Comparison of ENCODE assay signal across 8 cellular contexts in the genomic region with DNA sequence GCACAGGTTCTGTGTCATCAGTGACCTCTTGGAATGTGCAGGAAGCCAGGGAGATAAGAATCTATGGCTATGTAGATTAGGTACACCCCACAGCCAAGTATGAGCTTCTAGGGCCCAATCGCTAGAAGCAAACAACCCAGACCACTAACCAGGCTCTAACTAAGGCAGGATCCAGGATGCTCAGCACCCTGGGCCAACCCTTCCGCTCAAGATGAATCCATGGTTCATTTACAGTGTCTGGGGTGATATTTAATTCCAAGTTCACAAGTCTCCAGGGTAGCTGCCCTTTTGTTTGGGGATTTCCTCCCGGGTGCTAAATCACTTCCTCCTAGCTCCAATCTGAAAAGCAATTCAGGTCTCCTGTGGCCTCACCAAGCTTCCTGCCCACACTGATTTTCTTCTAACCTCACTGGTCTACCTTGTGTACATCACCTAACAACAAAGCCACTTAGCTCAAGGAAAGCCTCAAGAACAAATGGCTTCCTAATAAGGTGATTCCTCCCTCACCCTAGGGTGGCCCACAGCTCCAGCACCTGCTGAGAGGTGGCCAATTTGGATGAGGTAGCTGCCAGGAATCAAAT. TPM values are rescaled to one million over a fixed set of nuclear protein-coding genes. Genes with fewer than 3 reads are reported as not detected.
DNase-seq lines count a peak whose midpoint lies in the region; ATAC-seq and TF ChIP-seq lines count a peak whose summit lies in the region.

No MANE protein-coding gene starts in this region.

- H3K4me2 ChIP-seq in OCI-LY1 (ENCODE audit: low read length) (0 out of 2 replicates have a peak overlapping the region, but pooled peaks have one; percentile 77), osteoblast (ENCODE audit: insufficient read depth, low read length) (peak overlapping the region; percentile 16)

- peaks cover 28% of the 10 kb centered on the region for H3K36me3 Mint-ChIP-seq in central memory CD8-positive, alpha-beta T cell (ENCODE audit: insufficient read depth)

- H3F3A ChIP-seq in OCI-LY1 (ENCODE audit: insufficient read depth, low read length) = no peaks in the 10 kb centered on the region

- ATAC-seq in central memory CD8-positive, alpha-beta T cell (replicated peaks; ENCODE audit: extremely low read depth, poor library complexity, severe bottlenecking) = peak; percentile 20
- ATAC-seq in HG03175 (IDR thresholded peaks at IDR 0.05; ENCODE audit: unreplicated experiment) = no peak
- no peak for ATAC-seq in GM18517 (IDR thresholded peaks at IDR 0.05; ENCODE audit: unreplicated experiment)

- H3K9me3 Mint-ChIP-seq in central memory CD8-positive, alpha-beta T cell = no peaks in the 10 kb centered on the region

- H3K9ac ChIP-seq in OCI-LY1 (ENCODE audit: low read length) = no peak overlapping the region

- peak in 1 of 2 donors; percentile 43 for DNase-seq in central memory CD8-positive, alpha-beta T cell (ENCODE audit: low spot score in 2 of 2)
- DNase-seq in osteoblast (ENCODE audit: insufficient read length, low spot score, missing footprints) (no peak), HEK293T (ENCODE audit: extremely low spot score) (no peak), NCI-H2227 (lab: John Stamatoyannopoulos, UW; ENCODE audit: unreplicated experiment) (no peak)

- H4K20me1 ChIP-seq in OCI-LY1 (ENCODE audit: insufficient read depth, low read length) = no peaks in the 10 kb centered on the region
- no peaks in the 10 kb centered on the region for H4K20me1 ChIP-seq in osteoblast (ENCODE audit: insufficient read depth, low read length)

- TF ChIP-seq CTCF in OCI-LY1 (IDR thresholded peaks at IDR 0.05; ENCODE audit: low read length) (no peak), osteoblast (IDR thresholded peaks at IDR 0.05; ENCODE audit: extremely low read depth, low read depth, low read length) (no peak)

- H2AFZ ChIP-seq in OCI-LY1 (ENCODE audit: low read length) (no peak overlapping the region), osteoblast (ENCODE audit: low read length) (no peak overlapping the region)

- H3K36me3 ChIP-seq in OCI-LY1 (ENCODE audit: insufficient read depth, low read length) (no peaks in the 10 kb centered on the region), osteoblast (ENCODE audit: insufficient read depth, low read length) (no peaks in the 10 kb centered on the region)

- H3K27me3 Mint-ChIP-seq in central memory CD8-positive, alpha-beta T cell = peaks cover 15% of the 10 kb centered on the region

- peaks cover 51% of the 10 kb centered on the region for H3K4me1 Mint-ChIP-seq in central memory CD8-positive, alpha-beta T cell

- H3K79me2 ChIP-seq in OCI-LY1 (ENCODE audit: insufficient read depth, low read length) = no peaks in the 10 kb centered on the region
- peaks cover 62% of the 10 kb centered on the region for H3K79me2 ChIP-seq in osteoblast (ENCODE audit: insufficient read depth, low read length)

- no peaks in the 10 kb centered on the region for H3K9me2 ChIP-seq in OCI-LY1 (ENCODE audit: low read depth, low read length)

- H3K9me3 ChIP-seq in OCI-LY1 (ENCODE audit: low read length) (no peaks in the 10 kb centered on the region), osteoblast (ENCODE audit: low read depth, low read length) (no peaks in the 10 kb centered on the region)

- POLR2A ChIA-PET in HEK293T (lab: Yijun Ruan, JAX) = interaction anchor here (1.4 kb wide), 1 partner anchor 8 kb away, joined by 3 read pairs; no protein-coding TSS in a partner anchor

- peak overlapping the region; percentile 96 for H3K27ac Mint-ChIP-seq in central memory CD8-positive, alpha-beta T cell (ENCODE audit: low read depth)

- peaks cover 36% of the 10 kb centered on the region for H3K4me1 ChIP-seq in OCI-LY1 (ENCODE audit: insufficient read depth, low read length, severe bottlenecking)
- peaks cover 21% of the 10 kb centered on the region for H3K4me1 ChIP-seq in osteoblast (ENCODE audit: insufficient read depth, low read length)

- H3K27me3 ChIP-seq in OCI-LY1 (ENCODE audit: insufficient read depth, low read length) (0 out of 2 replicates have a peak, but pooled peaks cover 4% of the 10 kb centered on the region), osteoblast (ENCODE audit: insufficient read depth, low read length) (peaks cover 6% of the 10 kb centered on the region)

- CTCF ChIA-PET in HEK293T (lab: Yijun Ruan, JAX) = interaction anchor here (1.0 to 1.3 kb wide), 2 partner anchors 168 to 197 kb away, joined by 3 read pairs; no protein-coding TSS in a partner anchor

- peak overlapping the region; percentile 91 for H3K4me3 Mint-ChIP-seq in central memory CD8-positive, alpha-beta T cell

- H3K4me3 ChIP-seq in GM08714 (ENCODE audit: low read length) (peak overlapping the region; percentile 94), OCI-LY1 (ENCODE audit: low read depth, low read length, poor library complexity, severe bottlenecking) (no peak overlapping the region), osteoblast (ENCODE audit: insufficient read depth, low read length) (no peak overlapping the region)

- H3K27ac ChIP-seq in OCI-LY1 (ENCODE audit: low read depth, low read length, poor library complexity, severe bottlenecking) (peak overlapping the region; percentile 30), osteoblast (ENCODE audit: low read depth, low read length) (no peak overlapping the region)

TF ChIP-seq in HEK293T, 16 proteins besides CTCF, POLR2A, EP300 and RAD21:
- TF ChIP-seq ARNT (IDR thresholded peaks at IDR 0.05) (no peak), SP1 (IDR thresholded peaks at IDR 0.05) (no peak), LEF1 (IDR thresholded peaks at IDR 0.05; ENCODE audit: borderline replicate concordance) (no peak), L3MBTL2 (conservative IDR thresholded peaks at IDR 0.05) (no peak), TARDBP (IDR thresholded peaks at IDR 0.05) (no peak), FOXK2 (IDR thresholded peaks at IDR 0.05) (no peak), NFRKB (IDR thresholded peaks at IDR 0.05) (no peak), CTBP1 (IDR thresholded peaks at IDR 0.05; ENCODE audit: borderline replicate concordance) (no peak), HDGF (IDR thresholded peaks at IDR 0.05; ENCODE audit: borderline replicate concordance) (no peak), ZNF384 (IDR thresholded peaks at IDR 0.05) (no peak), FOXA1 (IDR thresholded peaks at IDR 0.05) (no peak), ELF4 (IDR thresholded peaks at IDR 0.05) (no peak), BHLHE40 (IDR thresholded peaks at IDR 0.05; ENCODE audit: borderline replicate concordance) (no peak), FOXM1 (IDR thresholded peaks at IDR 0.05; ENCODE audit: borderline replicate concordance) (no peak), SUZ12 (IDR thresholded peaks at IDR 0.05) (no peak)
- TF ChIP-seq, protein P1, sequence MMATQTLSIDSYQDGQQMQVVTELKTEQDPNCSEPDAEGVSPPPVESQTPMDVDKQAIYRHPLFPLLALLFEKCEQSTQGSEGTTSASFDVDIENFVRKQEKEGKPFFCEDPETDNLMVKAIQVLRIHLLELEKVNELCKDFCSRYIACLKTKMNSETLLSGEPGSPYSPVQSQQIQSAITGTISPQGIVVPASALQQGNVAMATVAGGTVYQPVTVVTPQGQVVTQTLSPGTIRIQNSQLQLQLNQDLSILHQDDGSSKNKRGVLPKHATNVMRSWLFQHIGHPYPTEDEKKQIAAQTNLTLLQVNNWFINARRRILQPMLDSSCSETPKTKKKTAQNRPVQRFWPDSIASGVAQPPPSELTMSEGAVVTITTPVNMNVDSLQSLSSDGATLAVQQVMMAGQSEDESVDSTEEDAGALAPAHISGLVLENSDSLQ (IDR thresholded peaks at IDR 0.05) = no peak

RNA-seq across cellular contexts. Expression of a gene that starts 2.4 kb away (rescaled TPM):
- 15.9 and 18.0 TPM in 2 replicates for total RNA-seq in osteoblast

RNA-seq across cellular contexts. Expression of a gene that starts 50.9 kb away (rescaled TPM):
- not detected in 2 replicates for total RNA-seq in osteoblast
